11 cellular contexts compared by ENCODE assay signal in the genomic region with DNA sequence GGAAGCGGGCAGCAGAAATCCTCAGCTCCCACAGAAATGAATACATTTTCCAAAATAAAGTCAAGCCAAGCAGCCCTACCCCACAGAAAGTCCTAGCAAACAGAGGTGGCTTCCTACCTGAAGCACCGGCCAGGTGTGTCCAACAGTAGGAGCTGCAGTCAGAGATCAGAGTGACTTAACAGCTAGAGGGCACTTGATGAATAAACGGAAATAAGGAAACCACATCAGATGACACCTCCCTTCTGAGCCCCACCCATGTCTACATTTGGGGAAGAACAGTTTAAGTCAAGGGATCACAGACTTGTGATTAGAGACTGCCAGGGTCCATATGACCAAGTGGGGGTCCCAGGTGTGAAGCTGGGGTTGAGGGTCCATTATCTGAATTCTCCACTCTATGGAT. TPM values are rescaled to one million over a fixed set of nuclear protein-coding genes. Genes with fewer than 3 reads are reported as not detected.
DNase-seq lines count a peak whose midpoint lies in the region; TF ChIP-seq lines count a peak whose summit lies in the region.
"Had no signal": no experiment of that assay in that cellular context is flagged by ENCODE, and none has a peak within 500 bp of the region (broad histone marks: within the 10 kb centered on the region; RNA-seq: fewer than 3 reads in every experiment).

A gene (minus strand): TSS at position 172 of the 400 bp plus-strand sequence. CDS start 1,751 bp downstream, outside the sequence.

- 36 to 48% (median 39%) methylated on average over 3 of the region's 3 CpGs for WGBS in spleen, 5 donors

- peak; percentile 50 for DNase-seq in HPDE6-E6E7 (ENCODE audit: extremely low spot score)
- DNase-seq in T-helper 1 cell, result peak in 4 of 5 donors; percentile 23 to 73 (median 26)
- DNase-seq in activated effector memory CD4-positive, alpha-beta T cell treated with Interleukin-2 at 50 U/mL for 16 hours, result peak; percentile 13
- DNase-seq in spleen, result no peak
- no peak for DNase-seq in NCI-H2171 treated with DMSO at 0.1 percent for 48 hours (lab: John Stamatoyannopoulos, UW)
- DNase-seq in NCI-H1105 (lab: John Stamatoyannopoulos, UW), result no peak
- DNase-seq in cerebellar nuclear complex (lab: John Stamatoyannopoulos, UW), result no peak
- DNase-seq in D341Med (ENCODE audit: low spot score), result no peak
- DNase-seq: NCI-H345 had no signal

- no peaks in the 10 kb centered on the region for H3K27me3 ChIP-seq in spleen (replicated peaks in 1 of 7)

- H3K4me3 ChIP-seq in spleen, result peak within 1 kb of the TSS in 6 of 8 donors; percentile 12 to 55 (median 24)
- H3K4me3 ChIP-seq: skin epidermis had no signal

- H3K27ac ChIP-seq in spleen, result peak within 1 kb of the TSS in 6 of 8 donors; percentile 44 to 83 (median 74)

- intact Hi-C loops in spleen (cut with DNase I; ENCODE audit: low total_unique reads), result no loop called here

- no peaks in the 10 kb centered on the region for H3K9me3 ChIP-seq in spleen

- H3K36me3 ChIP-seq in spleen, result peaks cover 0 to 27% (median 0%) of the 10 kb centered on the region in 6 donors

- peak in 4 of 11 experiments; percentile 13 to 41 (median 31) for TF ChIP-seq CTCF in spleen (IDR thresholded peaks at IDR 0.05 in 8 of 11, conservative IDR thresholded peaks at IDR 0.05 in 3 of 11)

- peaks cover 5 to 43% (median 20%) of the 10 kb centered on the region in 6 donors for H3K4me1 ChIP-seq in spleen

- TF ChIP-seq POLR2A in spleen (IDR thresholded peaks at IDR 0.05), result no peak

RNA-seq across cellular contexts. Expression of the gene that starts here (rescaled TPM):
- 100 to 1,000 TPM in 2 of 7 donors, 10 to 100 TPM in 5; 19.4 to 139 (median 48.4) TPM for total RNA-seq in spleen
- polyA plus RNA-seq in spleen, result 1 to 10 TPM in 2 of 3 donors, under 1 TPM in 1; 0.70 to 6.6 (median 4.9) TPM
- total RNA-seq: activated CD8-positive, alpha-beta memory T cell treated with anti-CD3 and anti-CD28 coated beads for 36 hours had no signal

Comparison
In these comparisons a context has a peak if more than half of its experiments do, and no peak if none do; other contexts are left out.
1. DNase-seq: peak in HPDE6-E6E7 (single experiment), T-helper 1 cell (4 of 5) and activated effector memory CD4-positive, alpha-beta T cell treated with Interleukin-2 at 50 U/mL for 16 hours (single experiment); none in spleen (single experiment), NCI-H2171 treated with DMSO at 0.1 percent for 48 hours (single experiment), NCI-H1105 (single experiment), cerebellar nuclear complex (0 of 2) and D341Med (single experiment).